12 cellular contexts compared by ENCODE assay signal in the genomic region with DNA sequence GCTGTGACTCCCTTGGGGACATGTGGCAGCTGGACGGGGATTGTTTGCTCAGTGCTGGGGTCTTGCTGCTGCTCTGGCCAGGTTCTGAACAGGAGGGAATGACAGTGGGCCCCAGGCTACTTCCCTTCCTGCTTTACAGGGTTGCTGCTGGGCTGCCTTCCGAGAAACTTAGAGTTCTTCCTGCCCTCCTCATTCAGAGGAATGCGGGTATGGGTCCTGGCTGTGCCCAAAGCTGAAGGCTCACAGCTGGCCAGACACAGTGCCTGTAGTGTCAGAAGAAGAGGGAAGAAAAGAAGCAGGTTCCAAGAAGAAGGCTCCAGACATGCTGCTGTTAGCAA.
A peak's percentile ranks its signal among the peaks of the same experiment; 100 is the strongest.
DNase-seq lines count a peak whose midpoint lies in the region; ATAC-seq, FAIRE-seq and TF ChIP-seq lines count a peak whose summit lies in the region.
"Had no signal": no experiment of that assay in that cellular context is flagged by ENCODE, and none has a peak within 500 bp of the region (broad histone marks: within the 10 kb centered on the region; RNA-seq: fewer than 3 reads in every experiment).

No MANE protein-coding gene starts in this region.

- H3K36me3 ChIP-seq in hepatocyte (replicated peaks; ENCODE audit: insufficient read depth, low read depth) = no peaks in the 10 kb centered on the region

- peak overlapping the region; percentile 75 for H3K27ac ChIP-seq in hepatocyte

- CTCF ChIA-PET in activated CD4-positive, alpha-beta memory T cell treated with anti-CD3 and anti-CD28 coated beads for 36 hours (lab: Charles Lee) = interaction anchor here (0.6 to 3.8 kb wide), 4 partner anchors 9 to 224 kb away, joined by 3 to 13 read pairs (median 3); no protein-coding TSS in a partner anchor

- H3K9me3 Mint-ChIP-seq in activated CD4-positive, alpha-beta memory T cell treated with anti-CD3 and anti-CD28 coated beads for 36 hours = no peaks in the 10 kb centered on the region
- H3K9me3 Mint-ChIP-seq: nephron progenitor cell had no signal

- no peak for FAIRE-seq in H54 (lab: Jason Lieb, UNC)
- FAIRE-seq: D721Med, K562 had no signal

- intact Hi-C loops in activated CD4-positive, alpha-beta memory T cell treated with anti-CD3 and anti-CD28 coated beads for 36 hours (cut with micrococcal nuclease) = no loop called here

- no peak overlapping the region for H3K4me3 Mint-ChIP-seq in activated CD4-positive, alpha-beta memory T cell treated with anti-CD3 and anti-CD28 coated beads for 36 hours
- H3K4me3 Mint-ChIP-seq: nephron progenitor cell had no signal

- H3K4me1 Mint-ChIP-seq in activated CD4-positive, alpha-beta memory T cell treated with anti-CD3 and anti-CD28 coated beads for 36 hours (ENCODE audit: low read depth) = no peaks in the 10 kb centered on the region

- POLR2A ChIA-PET in activated CD4-positive, alpha-beta memory T cell treated with anti-CD3 and anti-CD28 coated beads for 36 hours (lab: Charles Lee) = no interaction called here

- H3K36me3 Mint-ChIP-seq in activated CD4-positive, alpha-beta memory T cell treated with anti-CD3 and anti-CD28 coated beads for 36 hours = no peaks in the 10 kb centered on the region

- H3K9me3 ChIP-seq in hepatocyte (ENCODE audit: low read depth) = no peaks in the 10 kb centered on the region

- H2AFZ ChIP-seq in hepatocyte = no peak overlapping the region

- H3K27me3 ChIP-seq in hepatocyte = no peaks in the 10 kb centered on the region

- H4K20me1 ChIP-seq in hepatocyte (ENCODE audit: insufficient read depth, poor library complexity, severe bottlenecking) = no peaks in the 10 kb centered on the region

- H3K27ac Mint-ChIP-seq in activated CD4-positive, alpha-beta memory T cell treated with anti-CD3 and anti-CD28 coated beads for 36 hours = no peak overlapping the region
- H3K27ac Mint-ChIP-seq: nephron progenitor cell had no signal

- TF ChIP-seq POLR2A in H54 (IDR thresholded peaks at IDR 0.05; ENCODE audit: low read depth, low read length) = no peak

- no peak for TF ChIP-seq CTCF in hepatocyte (IDR thresholded peaks at IDR 0.05; ENCODE audit: poor library complexity)

- in situ Hi-C loops in T47D (cut with HindIII; ENCODE audit: low pct_unique_long_range_greater_than_20kb, low sequenced_read_pairs) = no loop called here

- H3K9me2 ChIP-seq in hepatocyte (replicated peaks; ENCODE audit: insufficient read depth) = no peaks in the 10 kb centered on the region

- peak; percentile 65 for DNase-seq in H54 (ENCODE audit: insufficient read length, low spot score)
- peak; percentile 31 to 88 for DNase-seq in T47D (ENCODE audit: low read depth in 1 of 2, low spot score in 1 of 2)
- peak; percentile 71 for DNase-seq in hepatocyte (ENCODE audit: low spot score)
- DNase-seq in skeletal muscle cell (ENCODE audit: low read depth) = peak; percentile 47
- DNase-seq in CD1c-positive myeloid dendritic cell (ENCODE audit: extremely low spot score) = no peak
- no peak for DNase-seq in activated CD4-positive, alpha-beta memory T cell treated with anti-CD3 and anti-CD28 coated beads for 36 hours
- DNase-seq in amygdala (lab: John Stamatoyannopoulos, UW) = no peak
- DNase-seq: activated effector memory CD4-positive, alpha-beta T cell treated with anti-CD3 and anti-CD28 coated beads, Interleukin-2, amount 50 U/mL, for 16 hours; nephron progenitor cell had no signal

- no peaks in the 10 kb centered on the region for H3K27me3 Mint-ChIP-seq in activated CD4-positive, alpha-beta memory T cell treated with anti-CD3 and anti-CD28 coated beads for 36 hours

- H3K4me3 ChIP-seq in hepatocyte (no peak overlapping the region), skeletal muscle cell (ENCODE audit: low read depth, low read length) (no peak overlapping the region)
- H3K4me3 ChIP-seq: K562 had no signal

- 27% methylated on average over 3 of the region's 3 CpGs for WGBS in hepatocyte (ENCODE audit: low lambda C conversion rate, missing lambda C conversion rate)

- H3K79me2 ChIP-seq in hepatocyte = no peaks in the 10 kb centered on the region

- H3K4me1 ChIP-seq in hepatocyte (ENCODE audit: insufficient read depth) = peaks cover 24% of the 10 kb centered on the region

- no peak for ATAC-seq in HG03139 (IDR thresholded peaks at IDR 0.05; ENCODE audit: unreplicated experiment)
- ATAC-seq: K562 had no signal

- peak overlapping the region; percentile 45 for H3K4me2 ChIP-seq in hepatocyte

Comparison
In these comparisons a context has a peak if more than half of its experiments do, and no peak if none do; other contexts are left out.
1. DNase-seq: peak in H54 (single experiment), T47D (2 of 2), hepatocyte (single experiment) and skeletal muscle cell (single experiment); none in CD1c-positive myeloid dendritic cell (single experiment), activated CD4-positive, alpha-beta memory T cell treated with anti-CD3 and anti-CD28 coated beads for 36 hours (single experiment) and amygdala (0 of 56).